Comparison of ENCODE assay signal across 3 cellular contexts in genomic region chr6:57250348-57250747, GRCh38.
TF ChIP-seq lines count a peak whose summit lies in the region.

No MANE protein-coding gene starts in this region.

TF ChIP-seq in HEK293, 187 proteins besides CTCF, POLR2A, EP300 and RAD21:
- TF ChIP-seq ZNF629 (tag by site-specific recombination; IDR thresholded peaks at IDR 0.05), result no peak
- TF ChIP-seq ATF2 (tag by site-specific recombination; IDR thresholded peaks at IDR 0.05; ENCODE audit: low read depth), result 0 out of 2 replicates have a peak, but pooled peaks have one; percentile 5

TF ChIP-seq in IMR-90, 13 proteins besides CTCF, POLR2A, EP300 and RAD21:
- TF ChIP-seq RCOR1 (IDR thresholded peaks at IDR 0.05; ENCODE audit: insufficient replicate concordance, low read length) (no peak), MAFK (IDR thresholded peaks at IDR 0.05; ENCODE audit: low read depth, low read length) (no peak), RFX5 (IDR thresholded peaks at IDR 0.05; ENCODE audit: low read depth, low read length) (no peak), BHLHE40 (IDR thresholded peaks at IDR 0.05; ENCODE audit: low read depth, low read length) (no peak), NFE2L2 (IDR thresholded peaks at IDR 0.05; ENCODE audit: low read depth, low read length) (no peak), CEBPB (IDR thresholded peaks at IDR 0.05; ENCODE audit: low read depth, low read length) (no peak), MAZ (IDR thresholded peaks at IDR 0.05; ENCODE audit: borderline replicate concordance, low read depth, low read length) (no peak), MXI1 (IDR thresholded peaks at IDR 0.05; ENCODE audit: borderline replicate concordance, low read depth, low read length) (no peak), SMC3 (IDR thresholded peaks at IDR 0.05; ENCODE audit: low read depth, low read length) (no peak), ELK1 (IDR thresholded peaks at IDR 0.05; ENCODE audit: borderline replicate concordance, low read depth, low read length) (no peak), CHD1 (IDR thresholded peaks at IDR 0.05; ENCODE audit: low read depth, low read length) (no peak), FOS (IDR thresholded peaks at IDR 0.05; ENCODE audit: low read depth, low read length) (no peak), USF2 (IDR thresholded peaks at IDR 0.05; ENCODE audit: low read depth, low read length) (no peak)
TF ChIP-seq in IMR-90: peak in this region for 0.

TF ChIP-seq in K562, 482 proteins besides CTCF, POLR2A, EP300 and RAD21 (continued from another document):
- TF ChIP-seq ATF3 (IDR thresholded peaks at IDR 0.05) (peak; percentile 46; the same call in 1 of the 2 replicates), ATF3 (CRISPR knock-in tag; conservative IDR thresholded peaks at IDR 0.05) (no peak), ATF7 (IDR thresholded peaks at IDR 0.05) (0 out of 2 replicates have a peak, but pooled peaks have one; percentile 22)
